In the genomic region with DNA sequence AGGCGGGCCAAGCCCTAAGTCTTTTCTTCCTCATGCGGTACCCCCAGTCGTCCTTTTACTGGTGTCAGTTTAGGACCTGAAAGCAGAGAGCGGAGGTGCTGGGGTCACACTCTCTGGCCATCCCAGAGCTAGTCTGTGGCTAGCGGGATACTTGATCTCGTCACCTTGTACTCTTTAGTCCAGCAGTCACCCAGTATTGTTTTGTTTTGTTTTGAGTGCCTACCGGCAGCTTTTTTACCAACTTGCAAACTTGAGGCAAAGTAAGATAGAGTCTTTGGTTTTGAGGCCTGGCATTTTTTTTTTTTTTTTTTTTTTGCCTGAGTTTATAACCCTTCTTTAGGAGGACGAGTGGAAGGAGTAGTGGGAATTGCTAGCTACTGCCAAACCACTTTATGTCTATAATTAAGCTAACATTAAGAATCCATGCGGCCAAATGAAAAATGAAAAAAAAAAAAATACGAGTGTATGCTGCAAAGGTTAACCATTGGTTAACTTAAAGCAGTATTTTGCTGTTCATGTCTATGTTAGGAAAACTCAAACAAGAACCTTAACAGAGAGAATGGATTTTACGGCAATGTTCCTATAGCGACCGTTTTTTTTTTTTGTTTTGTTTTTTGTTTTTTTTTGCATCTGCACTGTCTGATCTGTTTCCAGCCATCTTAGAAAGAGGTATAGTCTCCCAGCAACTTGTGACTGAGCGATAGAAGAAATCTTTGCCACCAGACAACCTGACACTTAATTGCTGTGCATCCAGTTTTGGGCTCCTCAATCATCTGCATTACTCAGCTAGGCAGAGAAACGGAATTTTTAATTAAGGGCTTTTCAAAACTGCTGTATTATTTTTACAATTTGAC, we compare ENCODE assay signal across 8 cellular contexts. TPM values are rescaled to one million over a fixed set of nuclear protein-coding genes. Genes with fewer than 3 reads are reported as not detected.
DNase-seq lines count a peak whose midpoint lies in the region; ATAC-seq and TF ChIP-seq lines count a peak whose summit lies in the region.

No MANE protein-coding gene starts in this region.

- H3K36me3 Mint-ChIP-seq in activated naive CD8-positive, alpha-beta T cell treated with anti-CD3 and anti-CD28 coated beads, Interleukin-2, amount 10 ng/mL, durations not matched to agents 7 days and 5 days, result peaks cover 12% of the 10 kb centered on the region

- CTCF ChIA-PET in AG04450 (lab: Charles Lee), result interaction anchor here (0.6 to 1.9 kb wide), 14 partner anchors 9 to 282 kb away, joined by 3 to 14 read pairs (median 5); no protein-coding TSS in a partner anchor

- TF ChIP-seq CTCF in AG04450 (IDR thresholded peaks at IDR 0.05; ENCODE audit: low read depth, low read length), result no peak

- H3K36me3 ChIP-seq in iPS-15b (ENCODE audit: control insufficient read depth, insufficient read depth, low read length), result no peaks in the 10 kb centered on the region

- peaks cover 44% of the 10 kb centered on the region for H3K4me1 Mint-ChIP-seq in activated naive CD8-positive, alpha-beta T cell treated with anti-CD3 and anti-CD28 coated beads, Interleukin-2, amount 10 ng/mL, durations not matched to agents 7 days and 5 days
- peaks cover 60% of the 10 kb centered on the region for H3K4me1 Mint-ChIP-seq in stimulated activated naive CD8-positive, alpha-beta T cell treated with anti-CD3 and anti-CD28 coated beads, Interleukin-15, amount 100 ng/mL, for 72 hours

- DNase-seq in AG04450 (ENCODE audit: low read depth, low spot score) (no peak), HT1080 (ENCODE audit: low read depth) (peak; percentile 10), NCI-H128 (lab: John Stamatoyannopoulos, UW; ENCODE audit: unreplicated experiment) (no peak)
- DNase-seq in activated naive CD8-positive, alpha-beta T cell treated with anti-CD3 and anti-CD28 coated beads, Interleukin-2, amount 10 ng/mL, durations not matched to agents 7 days and 5 days, result no peak
- DNase-seq in stimulated activated naive CD8-positive, alpha-beta T cell treated with anti-CD3 and anti-CD28 coated beads, Interleukin-15, amount 100 ng/mL, for 72 hours, result no peak

- POLR2A ChIA-PET in AG04450 (lab: Yijun Ruan, JAX), result interaction anchor here (0.6 to 1.7 kb wide), 5 partner anchors 18 to 1269 kb away, joined by 3 to 14 read pairs (median 4); partner anchors contain the start of gene RIPK1
- POLR2A ChIA-PET in activated naive CD8-positive, alpha-beta T cell treated with anti-CD3 and anti-CD28 coated beads, Interleukin-2, amount 10 ng/mL, durations not matched to agents 7 days and 5 days (lab: Charles Lee), result interaction anchor here (0.6 to 2.6 kb wide), 12 partner anchors 8 to 1239 kb away, joined by 3 to 38 read pairs (median 4); partner anchors contain the start of genes ECI2, FAM50B and LYRM4

- no peaks in the 10 kb centered on the region for H3K9me3 Mint-ChIP-seq in activated naive CD8-positive, alpha-beta T cell treated with anti-CD3 and anti-CD28 coated beads, Interleukin-2, amount 10 ng/mL, durations not matched to agents 7 days and 5 days
- no peaks in the 10 kb centered on the region for H3K9me3 Mint-ChIP-seq in stimulated activated naive CD8-positive, alpha-beta T cell treated with anti-CD3 and anti-CD28 coated beads, Interleukin-15, amount 100 ng/mL, for 72 hours

- H3K27me3 Mint-ChIP-seq in activated naive CD8-positive, alpha-beta T cell treated with anti-CD3 and anti-CD28 coated beads, Interleukin-2, amount 10 ng/mL, durations not matched to agents 7 days and 5 days, result no peaks in the 10 kb centered on the region
- H3K27me3 Mint-ChIP-seq in stimulated activated naive CD8-positive, alpha-beta T cell treated with anti-CD3 and anti-CD28 coated beads, Interleukin-15, amount 100 ng/mL, for 72 hours, result no peaks in the 10 kb centered on the region

- peak overlapping the region; percentile 97 for H3K27ac Mint-ChIP-seq in activated naive CD8-positive, alpha-beta T cell treated with anti-CD3 and anti-CD28 coated beads, Interleukin-2, amount 10 ng/mL, durations not matched to agents 7 days and 5 days
- peak overlapping the region; percentile 94 to 99 for H3K27ac Mint-ChIP-seq in stimulated activated naive CD8-positive, alpha-beta T cell treated with anti-CD3 and anti-CD28 coated beads, Interleukin-15, amount 100 ng/mL, for 72 hours

- ATAC-seq in GM19043 (IDR thresholded peaks at IDR 0.05; ENCODE audit: low read depth, unreplicated experiment) (peak; percentile 6), GM19328 (IDR thresholded peaks at IDR 0.05; ENCODE audit: unreplicated experiment) (no peak)
- ATAC-seq in activated naive CD8-positive, alpha-beta T cell treated with anti-CD3 and anti-CD28 coated beads, Interleukin-2, amount 10 ng/mL, durations not matched to agents 7 days and 5 days (ENCODE audit: low read depth), result peak; percentile 0
- ATAC-seq in stimulated activated naive CD8-positive, alpha-beta T cell treated with anti-CD3 and anti-CD28 coated beads, Interleukin-15, amount 100 ng/mL, for 72 hours, result no peak

- H3K27me3 ChIP-seq in AG04450 (ENCODE audit: control insufficient read depth, insufficient read depth, low read length) (no peaks in the 10 kb centered on the region), iPS-15b (ENCODE audit: control insufficient read depth, insufficient read depth, low read length) (no peaks in the 10 kb centered on the region)

- H3K4me3 ChIP-seq in AG04450 (ENCODE audit: low read depth, low read length) (peak overlapping the region; percentile 91), iPS-15b (ENCODE audit: low read depth, low read length) (peak overlapping the region; percentile 77)

- peaks cover 20% of the 10 kb centered on the region for H3K4me1 ChIP-seq in iPS-15b (ENCODE audit: control insufficient read depth, insufficient read depth, low read length)

- peak overlapping the region; percentile 98 for H3K9ac ChIP-seq in iPS-15b (ENCODE audit: low read depth, low read length)

- H3K4me3 Mint-ChIP-seq in activated naive CD8-positive, alpha-beta T cell treated with anti-CD3 and anti-CD28 coated beads, Interleukin-2, amount 10 ng/mL, durations not matched to agents 7 days and 5 days, result peak overlapping the region; percentile 96
- H3K4me3 Mint-ChIP-seq in stimulated activated naive CD8-positive, alpha-beta T cell treated with anti-CD3 and anti-CD28 coated beads, Interleukin-15, amount 100 ng/mL, for 72 hours, result peak overlapping the region; percentile 96 to 99

- H3K27ac ChIP-seq in AG04450 (ENCODE audit: low read depth, low read length), result peak overlapping the region; percentile 95

- peaks cover 3% of the 10 kb centered on the region; the same call in 1 of the 2 replicates for H3K9me3 ChIP-seq in AG04450 (ENCODE audit: control insufficient read depth, insufficient read depth, low read length)
- H3K9me3 ChIP-seq in iPS-15b (ENCODE audit: control insufficient read depth, insufficient read depth, low read length), result no peaks in the 10 kb centered on the region

RNA-seq across cellular contexts. Expression of gene FAM217A, which starts 56.8 kb away (rescaled TPM):
- not detected in 2 replicates for polyA plus RNA-seq in AG04450 (2011; rRNA removed)
- polyA minus RNA-seq in AG04450 (2011; rRNA and poly(A)+ RNA removed), result not detected in 2 replicates
- not detected in 2 replicates for total RNA-seq in HT1080 (2014; rRNA removed; shearing (Covaris generic))
- polyA plus RNA-seq in HT1080 (2015; cell fraction: cytosol; rRNA removed), result not detected in 2 replicates
- not detected in 2 replicates for polyA plus RNA-seq in HT1080 (2015; cell fraction: nucleus; rRNA removed)
- total RNA-seq in activated naive CD8-positive, alpha-beta T cell treated with anti-CD3 and anti-CD28 coated beads, Interleukin-2, amount 10 ng/mL, durations not matched to agents 7 days and 5 days, result not detected

Comparison
In these comparisons a context has a peak if more than half of its experiments do, and no peak if none do; other contexts are left out.
1. ATAC-seq: peak in GM19043 (single experiment) and activated naive CD8-positive, alpha-beta T cell treated with anti-CD3 and anti-CD28 coated beads, Interleukin-2, amount 10 ng/mL, durations not matched to agents 7 days and 5 days (single experiment); none in stimulated activated naive CD8-positive, alpha-beta T cell treated with anti-CD3 and anti-CD28 coated beads, Interleukin-15, amount 100 ng/mL, for 72 hours (single experiment) and GM19328 (single experiment).